8 cellular contexts compared by ENCODE assay signal in genomic region chr4:336893-337142, GRCh38. TPM values are rescaled to one million over a fixed set of nuclear protein-coding genes. Genes with fewer than 3 reads are reported as not detected.
DNase-seq lines count a peak whose midpoint lies in the region; ATAC-seq and TF ChIP-seq lines count a peak whose summit lies in the region.

No MANE protein-coding gene starts in this region.

- peak overlapping the region; percentile 100 for H3K27ac Mint-ChIP-seq in activated T-cell treated with anti-CD3 and anti-CD28 coated beads, Interleukin-2, amount 50 U/mL, for 24 hours
- H3K27ac Mint-ChIP-seq in T-cell = peak overlapping the region; percentile 95 to 99

- peak overlapping the region; percentile 99 for H3K4me3 Mint-ChIP-seq in activated T-cell treated with anti-CD3 and anti-CD28 coated beads, Interleukin-2, amount 50 U/mL, for 24 hours
- peak overlapping the region; percentile 99 for H3K4me3 Mint-ChIP-seq in T-cell

- H3K36me3 Mint-ChIP-seq in activated T-cell treated with anti-CD3 and anti-CD28 coated beads, Interleukin-2, amount 50 U/mL, for 24 hours (ENCODE audit: low read depth) = peaks cover 64% of the 10 kb centered on the region
- H3K36me3 Mint-ChIP-seq in T-cell = peaks cover 34% of the 10 kb centered on the region

- H3K4me3 ChIP-seq in fibroblast of villous mesenchyme (ENCODE audit: low read depth, low read length) = peak overlapping the region; percentile 72
- H3K4me3 ChIP-seq in retinal pigment epithelial cell (ENCODE audit: low read length) = peak overlapping the region; percentile 90

- H3K4me1 Mint-ChIP-seq in activated T-cell treated with anti-CD3 and anti-CD28 coated beads, Interleukin-2, amount 50 U/mL, for 24 hours (ENCODE audit: low read depth) = peaks cover 33% of the 10 kb centered on the region
- peaks cover 36 to 48% (median 38%) of the 10 kb centered on the region in 3 donors for H3K4me1 Mint-ChIP-seq in T-cell

- CTCF ChIA-PET in T-cell (lab: Charles Lee) = no interaction called here

- H3K27me3 Mint-ChIP-seq in activated T-cell treated with anti-CD3 and anti-CD28 coated beads, Interleukin-2, amount 50 U/mL, for 24 hours = no peaks in the 10 kb centered on the region
- H3K27me3 Mint-ChIP-seq in T-cell = no peaks in the 10 kb centered on the region

- TF ChIP-seq CTCF in fibroblast of villous mesenchyme (IDR thresholded peaks at IDR 0.05; ENCODE audit: insufficient read depth, low read depth, low read length) (no peak), retinal pigment epithelial cell (conservative IDR thresholded peaks at IDR 0.05; ENCODE audit: low read depth, low read length) (no peak)

- H3K9me3 Mint-ChIP-seq in activated T-cell treated with anti-CD3 and anti-CD28 coated beads, Interleukin-2, amount 50 U/mL, for 24 hours = peaks cover 45% of the 10 kb centered on the region
- H3K9me3 Mint-ChIP-seq in T-cell = peaks cover 15 to 21% (median 21%) of the 10 kb centered on the region in 3 donors

- DNase-seq in activated T-cell treated with anti-CD3 and anti-CD28 coated beads, Interleukin-2, amount 50 U/mL, for 24 hours = no peak
- DNase-seq in activated T-cell treated with anti-CD3 and anti-CD28 coated beads for 4 hours (no peak), T-cell (peak in 3 of 34 experiments; percentile 5 to 8 (median 7)), fibroblast of villous mesenchyme (ENCODE audit: low read depth) (no peak), retinal pigment epithelial cell (ENCODE audit: low read depth) (no peak), NCI-H187 treated with DMSO at 0.1 percent for 48 hours (lab: John Stamatoyannopoulos, UW) (no peak)

- peak; percentile 0 to 4 (median 2) for ATAC-seq in T-cell (replicated peaks in 1 of 4)
- no peak for ATAC-seq in GM18520 (IDR thresholded peaks at IDR 0.05; ENCODE audit: unreplicated experiment)
- ATAC-seq in HG02938 (IDR thresholded peaks at IDR 0.05; ENCODE audit: unreplicated experiment) = no peak

- POLR2A ChIA-PET in T-cell (lab: Charles Lee) = no interaction called here

RNA-seq across cellular contexts. Expression of gene ZNF141, which starts 0.8 kb away (rescaled TPM):
- 10 to 100 TPM; 19.3 to 46.8 (median 40.2) TPM for total RNA-seq in T-cell
- 9.5 and 9.7 TPM in 2 replicates for total RNA-seq in fibroblast of villous mesenchyme

RNA-seq across cellular contexts. Expression of gene ZNF732, which starts 31.5 kb away (rescaled TPM):
- not detected for total RNA-seq in T-cell
- 0.43 and 0.64 TPM in 2 replicates for total RNA-seq in fibroblast of villous mesenchyme

Comparison
In these comparisons a context has a peak if more than half of its experiments do, and no peak if none do; other contexts are left out.
1. ATAC-seq: peak in T-cell (4 of 4); none in GM18520 (single experiment) and HG02938 (single experiment).